8 cellular contexts compared by ENCODE assay signal in genomic region chr3:196207159-196207832, GRCh38. TPM values are rescaled to one million over a fixed set of nuclear protein-coding genes. Genes with fewer than 3 reads are reported as not detected.
A peak's percentile ranks its signal among the peaks of the same experiment; 100 is the strongest.
DNase-seq lines count a peak whose midpoint lies in the region; ATAC-seq and TF ChIP-seq lines count a peak whose summit lies in the region.

No MANE protein-coding gene starts in this region.

- POLR2A ChIA-PET in HCT116 (lab: Charles Lee) = no interaction called here

- H3K4me1 Mint-ChIP-seq in activated T-cell treated with anti-CD3 and anti-CD28 coated beads, Interleukin-2, amount 50 U/mL, for 24 hours (ENCODE audit: low read depth) = peaks cover 13% of the 10 kb centered on the region
- no peaks in the 10 kb centered on the region for H3K4me1 Mint-ChIP-seq in glutamatergic neuron (ENCODE audit: low read depth, unreplicated experiment)

- H3K27ac Mint-ChIP-seq in activated T-cell treated with anti-CD3 and anti-CD28 coated beads, Interleukin-2, amount 50 U/mL, for 24 hours = peak overlapping the region; percentile 29
- no peak overlapping the region for H3K27ac Mint-ChIP-seq in glutamatergic neuron (ENCODE audit: unreplicated experiment)

- RAD21 ChIA-PET in HCT116 (lab: Charles Lee; ENCODE audit: low non-redundant PET in 1 of 2, low total read pairs in 2 of 2, uncharacterized antibody in 2 of 2, unreplicated experiment in 2 of 2) = no interaction called here

- ATAC-seq in HCT116 (peak; percentile 39), GM21576 (IDR thresholded peaks at IDR 0.05; ENCODE audit: unreplicated experiment) (no peak)

- WGBS in sigmoid colon, 2 donors = 10 to 15% methylated on average over 54 to 55 of the region's 70 CpGs

- no peaks in the 10 kb centered on the region for H3K36me3 ChIP-seq in HCT116 (ENCODE audit: control insufficient read depth in 1 of 2, insufficient read depth in 2 of 2, low read length in 2 of 2)
- H3K36me3 ChIP-seq in sigmoid colon = no peaks in the 10 kb centered on the region

- no peaks in the 10 kb centered on the region for H3K79me2 ChIP-seq in HCT116 (ENCODE audit: insufficient read depth, low read length)

- H3K9me2 ChIP-seq in HCT116 (ENCODE audit: insufficient read depth) = no peaks in the 10 kb centered on the region

- no peak overlapping the region for H3K4me3 ChIP-seq in HCT116 (replicated peaks in 1 of 2; ENCODE audit: low read depth in 1 of 2, low read length in 2 of 2)
- peak overlapping the region in 3 of 4 donors; percentile 31 to 39 (median 38) for H3K4me3 ChIP-seq in sigmoid colon

- H3K36me3 Mint-ChIP-seq in activated T-cell treated with anti-CD3 and anti-CD28 coated beads, Interleukin-2, amount 50 U/mL, for 24 hours (ENCODE audit: low read depth) = no peaks in the 10 kb centered on the region
- H3K36me3 Mint-ChIP-seq in glutamatergic neuron (ENCODE audit: unreplicated experiment) = peaks cover 4% of the 10 kb centered on the region

- peaks cover 0 to 6% of the 10 kb centered on the region in 2 experiments; a peak in 1 of 4 replicates for H3K4me1 ChIP-seq in HCT116 (ENCODE audit: control insufficient read depth in 1 of 2, insufficient read depth in 2 of 2, low read length in 2 of 2)
- H3K4me1 ChIP-seq in sigmoid colon = peaks cover 0 to 17% (median 13%) of the 10 kb centered on the region in 4 donors

- no peak for TF ChIP-seq RAD21 in HCT116 (IDR thresholded peaks at IDR 0.05; ENCODE audit: low read depth)

- intact Hi-C loops in HCT116 (cut with micrococcal nuclease) (no loop called here), sigmoid colon (cut with DNase I) (no loop called here)

- peak overlapping the region; percentile 76 for H3K4me3 Mint-ChIP-seq in activated T-cell treated with anti-CD3 and anti-CD28 coated beads, Interleukin-2, amount 50 U/mL, for 24 hours
- no peak overlapping the region for H3K4me3 Mint-ChIP-seq in glutamatergic neuron (ENCODE audit: unreplicated experiment)

- TF ChIP-seq POLR2A in HCT116 (IDR thresholded peaks at IDR 0.05; ENCODE audit: borderline replicate concordance, extremely low read depth, insufficient read depth, insufficient read length) = no peak
- TF ChIP-seq POLR2A in sigmoid colon (IDR thresholded peaks at IDR 0.05) = no peak

- H4K20me1 ChIP-seq in HCT116 (ENCODE audit: insufficient read depth) = no peaks in the 10 kb centered on the region

- BruUV-seq in HCT116 (replicated peaks; lab: Mats Ljungman, UMichigan) = no TSS peak

- no peaks in the 10 kb centered on the region for H3K9me3 Mint-ChIP-seq in activated T-cell treated with anti-CD3 and anti-CD28 coated beads, Interleukin-2, amount 50 U/mL, for 24 hours
- peaks cover 6% of the 10 kb centered on the region for H3K9me3 Mint-ChIP-seq in glutamatergic neuron (ENCODE audit: unreplicated experiment)

- H3K9me3 ChIP-seq in HCT116 (ENCODE audit: control insufficient read depth in 1 of 2, insufficient read depth in 1 of 2, low read depth in 1 of 2, low read length in 2 of 2) (no peaks in the 10 kb centered on the region), sigmoid colon (no peaks in the 10 kb centered on the region)

- no peak overlapping the region for H3K9ac ChIP-seq in HCT116 (ENCODE audit: low read length)

- CTCF ChIA-PET in HCT116 (lab: Charles Lee) = interaction anchor here (1.3 kb wide), 1 partner anchor 315 kb away, joined by 3 read pairs; no protein-coding TSS in a partner anchor

- DNase-seq in HCT116 (ENCODE audit: low read depth, low spot score) (no peak), glutamatergic neuron (peak; percentile 42), sigmoid colon (no peak), NOMO-1 treated with DMSO at 0.1 percent for 48 hours (lab: John Stamatoyannopoulos, UW; ENCODE audit: unreplicated experiment) (no peak), SIG-M5 treated with dmso at 0.1 percent for 504 hours (lab: John Stamatoyannopoulos, UW; ENCODE audit: unreplicated experiment) (no peak), D341Med (ENCODE audit: low spot score) (no peak)
- peak; percentile 56 for DNase-seq in activated T-cell treated with anti-CD3 and anti-CD28 coated beads, Interleukin-2, amount 50 U/mL, for 24 hours

- no peak overlapping the region for H3K4me2 ChIP-seq in HCT116 (ENCODE audit: low read length)

- no peak overlapping the region for H3K27ac ChIP-seq in HCT116 (ENCODE audit: low read depth, low read length)
- no peak overlapping the region for H3K27ac ChIP-seq in sigmoid colon

- H3K27me3 ChIP-seq in HCT116 (ENCODE audit: insufficient read depth, low read length) (no peaks in the 10 kb centered on the region), sigmoid colon (peaks cover 0 to 14% (median 6%) of the 10 kb centered on the region in 3 donors)

- no peaks in the 10 kb centered on the region for H3K27me3 Mint-ChIP-seq in activated T-cell treated with anti-CD3 and anti-CD28 coated beads, Interleukin-2, amount 50 U/mL, for 24 hours
- peaks cover 16% of the 10 kb centered on the region for H3K27me3 Mint-ChIP-seq in glutamatergic neuron (ENCODE audit: unreplicated experiment)

- TF ChIP-seq CTCF in HCT116 (IDR thresholded peaks at IDR 0.05 in 2 of 3, conservative IDR thresholded peaks at IDR 0.05 in 1 of 3; ENCODE audit: borderline replicate concordance in 1 of 3, insufficient read depth in 1 of 3, low read depth in 2 of 3, low read length in 2 of 3) (no peak), glutamatergic neuron (IDR thresholded peaks at IDR 0.05; ENCODE audit: partially characterized antibody, unreplicated experiment) (no peak), sigmoid colon (IDR thresholded peaks at IDR 0.05) (no peak)

- H2AFZ ChIP-seq in HCT116 (ENCODE audit: low read depth, low read length, poor library complexity, severe bottlenecking) = no peak overlapping the region

- no peak for TF ChIP-seq EP300 in sigmoid colon (IDR thresholded peaks at IDR 0.05)

TF ChIP-seq in HCT116, 20 proteins besides CTCF, POLR2A, EP300 and RAD21:
- no peak for TF ChIP-seq ATF3 (IDR thresholded peaks at IDR 0.05)
- no peak for TF ChIP-seq POLR2AphosphoS5 (IDR thresholded peaks at IDR 0.05; ENCODE audit: low read depth, low read length)
- TF ChIP-seq FOSL1 (IDR thresholded peaks at IDR 0.05; ENCODE audit: low read depth) = no peak
- TF ChIP-seq MAX (IDR thresholded peaks at IDR 0.05) = no peak
- TF ChIP-seq YY1 (IDR thresholded peaks at IDR 0.05; ENCODE audit: extremely low read depth, insufficient replicate concordance, low read depth, low read length) = no peak
- no peak for TF ChIP-seq SIN3A (IDR thresholded peaks at IDR 0.05; ENCODE audit: low read depth)
- no peak for TF ChIP-seq SRF (IDR thresholded peaks at IDR 0.05; ENCODE audit: low read depth)
TF ChIP-seq in HCT116: peak in this region for 0.

RNA-seq across cellular contexts. Expression of gene ZDHHC19, which starts 3.9 kb away (rescaled TPM):
- not detected for total RNA-seq in HCT116 (2021; ENCODE audit: unreplicated experiment)
- not detected in 2 replicates for polyA plus RNA-seq in HCT116 (2012)
- total RNA-seq in glutamatergic neuron (ENCODE audit: unreplicated experiment) = 1.2 TPM
- total RNA-seq in sigmoid colon = under 1 TPM in 1 of 4 donors, not detected in 3; 0.99 TPM
- polyA plus RNA-seq in sigmoid colon = under 1 TPM in 1 of 3 donors, not detected in 2; 0.38 TPM

RNA-seq across cellular contexts. Expression of gene SLC51A, which starts 9.0 kb away (rescaled TPM):
- total RNA-seq in HCT116 (2021; ENCODE audit: unreplicated experiment) (not detected), glutamatergic neuron (ENCODE audit: unreplicated experiment) (not detected), sigmoid colon (not detected)
- polyA plus RNA-seq in HCT116 (2012) = 0.94 and 1.5 TPM in 2 replicates
- 10 to 100 TPM in 2 of 3 donors, 1 to 10 TPM in 1; 7.8 to 22.7 (median 11.1) TPM for polyA plus RNA-seq in sigmoid colon

Comparison
In these comparisons a context has a peak if more than half of its experiments do, and no peak if none do; other contexts are left out.
1. DNase-seq: peak in activated T-cell treated with anti-CD3 and anti-CD28 coated beads, Interleukin-2, amount 50 U/mL, for 24 hours (single experiment) and glutamatergic neuron (single experiment); none in HCT116 (single experiment), sigmoid colon (single experiment), NOMO-1 treated with DMSO at 0.1 percent for 48 hours (single experiment), SIG-M5 treated with dmso at 0.1 percent for 504 hours (single experiment) and D341Med (single experiment).
2. H3K4me3 ChIP-seq: peak in sigmoid colon (3 of 4); none in HCT116 (0 of 2).